ENCODE assay signal across 8 cellular contexts in genomic region chr13:43057653-43058317, GRCh38. TPM values are rescaled to one million over a fixed set of nuclear protein-coding genes. Genes with fewer than 3 reads are reported as not detected.
A peak's percentile ranks its signal among the peaks of the same experiment; 100 is the strongest.
DNase-seq lines count a peak whose midpoint lies in the region; ATAC-seq and TF ChIP-seq lines count a peak whose summit lies in the region.

No MANE protein-coding gene starts in this region.

- no peak for TF ChIP-seq CTCF in fibroblast of villous mesenchyme (IDR thresholded peaks at IDR 0.05; ENCODE audit: insufficient read depth, low read depth, low read length)

- H3K4me3 ChIP-seq in fibroblast of villous mesenchyme (ENCODE audit: low read depth, low read length), result peak overlapping the region; percentile 67

- DNase-seq in CD1c-positive myeloid dendritic cell (ENCODE audit: extremely low spot score) (peak; percentile 4), T-helper 9 cell (peak; percentile 47), fibroblast of villous mesenchyme (ENCODE audit: low read depth) (peak; percentile 44), NCI-H1436 (lab: John Stamatoyannopoulos, UW) (no peak), medulla oblongata (ENCODE audit: extremely low spot score) (no peak), GOT3 (lab: John Stamatoyannopoulos, UW) (no peak)

- ATAC-seq in HG02610 (IDR thresholded peaks at IDR 0.05; ENCODE audit: unreplicated experiment) (peak; percentile 62), GM19467 (IDR thresholded peaks at IDR 0.05; ENCODE audit: unreplicated experiment) (no peak)

RNA-seq across cellular contexts. Expression of gene DNAJC15, which starts 34.4 kb away (rescaled TPM):
- 4.7 and 6.1 TPM in 2 replicates for total RNA-seq in fibroblast of villous mesenchyme

Comparison
In these comparisons a context has a peak if more than half of its experiments do, and no peak if none do; other contexts are left out.
1. DNase-seq: peak in CD1c-positive myeloid dendritic cell (single experiment), T-helper 9 cell (single experiment) and fibroblast of villous mesenchyme (single experiment); none in NCI-H1436 (single experiment), medulla oblongata (single experiment) and GOT3 (single experiment).